ENCODE assay signal across 1 cellular context in the genomic region with DNA sequence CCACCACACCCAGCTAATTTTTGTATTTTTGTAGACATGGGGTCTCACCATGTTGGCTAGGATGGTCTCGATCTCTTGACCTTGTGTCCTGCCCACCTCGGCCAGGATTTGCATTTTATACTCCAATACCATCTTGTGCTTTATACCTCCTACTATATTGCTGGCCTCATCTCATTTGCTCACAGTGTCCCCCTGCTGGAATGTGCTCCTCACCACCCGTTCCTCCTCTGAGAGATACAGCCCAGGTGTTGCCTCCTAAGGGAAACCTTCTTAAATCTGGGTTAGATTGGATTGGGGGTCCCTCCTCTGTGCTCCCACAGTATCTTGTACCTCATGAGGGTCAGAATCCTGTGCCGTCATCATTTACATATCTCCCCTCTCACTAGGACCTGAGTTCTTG.
TF ChIP-seq lines count a peak whose summit lies in the region.

No MANE protein-coding gene starts in this region.

TF ChIP-seq in HepG2, 621 proteins besides CTCF, POLR2A, EP300 and RAD21 (continued from another document):
- TF ChIP-seq, protein P1, sequence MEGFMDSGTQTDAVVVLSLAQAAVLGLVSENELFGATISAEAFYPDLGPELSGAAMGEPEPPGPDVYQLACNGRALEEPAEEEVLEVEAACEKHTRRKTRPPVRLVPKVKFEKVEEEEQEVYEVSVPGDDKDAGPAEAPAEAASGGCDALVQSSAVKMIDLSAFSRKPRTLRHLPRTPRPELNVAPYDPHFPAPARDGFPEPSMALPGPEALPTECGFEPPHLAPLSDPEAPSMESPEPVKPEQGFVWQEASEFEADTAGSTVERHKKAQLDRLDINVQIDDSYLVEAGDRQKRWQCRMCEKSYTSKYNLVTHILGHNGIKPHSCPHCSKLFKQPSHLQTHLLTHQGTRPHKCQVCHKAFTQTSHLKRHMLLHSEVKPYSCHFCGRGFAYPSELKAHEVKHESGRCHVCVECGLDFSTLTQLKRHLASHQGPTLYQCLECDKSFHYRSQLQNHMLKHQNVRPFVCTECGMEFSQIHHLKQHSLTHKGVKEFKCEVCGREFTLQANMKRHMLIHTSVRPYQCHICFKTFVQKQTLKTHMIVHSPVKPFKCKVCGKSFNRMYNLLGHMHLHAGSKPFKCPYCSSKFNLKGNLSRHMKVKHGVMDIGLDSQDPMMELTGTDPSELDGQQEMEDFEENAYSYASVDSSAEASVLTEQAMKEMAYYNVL (CRISPR knock-in tag; IDR thresholded peaks at IDR 0.05; ENCODE audit: borderline replicate concordance) = no peak
- TF ChIP-seq RCOR2 (CRISPR knock-in tag; IDR thresholded peaks at IDR 0.05) = no peak
